Comparison of ENCODE assay signal across 19 cellular contexts in genomic region chr22:40805239-40805638, GRCh38. TPM values are rescaled to one million over a fixed set of nuclear protein-coding genes. Genes with fewer than 3 reads are reported as not detected.
DNase-seq lines count a peak whose midpoint lies in the region; TF ChIP-seq lines count a peak whose summit lies in the region.
"Had no signal": no experiment of that assay in that cellular context is flagged by ENCODE, and none has a peak within 500 bp of the region (broad histone marks: within the 10 kb centered on the region; RNA-seq: fewer than 3 reads in every experiment).

No MANE protein-coding gene starts in this region.

- H3K4me1 ChIP-seq in Caco-2 (no peaks in the 10 kb centered on the region; the same call in none of the 2 replicates), osteoblast (ENCODE audit: insufficient read depth, low read length) (peaks cover 17% of the 10 kb centered on the region), A673 (ENCODE audit: insufficient read depth, low read length, poor library complexity, severe bottlenecking) (peaks cover 30% of the 10 kb centered on the region)
- H3K4me1 ChIP-seq: BE2C had no signal

- no peaks in the 10 kb centered on the region for H3K9me3 Mint-ChIP-seq in Caco-2 (ENCODE audit: unreplicated experiment)

- intact Hi-C loops in Caco-2 (cut with micrococcal nuclease; ENCODE audit: unreplicated experiment) (no loop called here), A673 (cut with micrococcal nuclease; ENCODE audit: unreplicated experiment) (no loop called here)

- H3K27me3 ChIP-seq in Caco-2 (replicated peaks; ENCODE audit: control insufficient read depth, insufficient read depth, low read length) (no peaks in the 10 kb centered on the region), osteoblast (ENCODE audit: insufficient read depth, low read length) (no peaks in the 10 kb centered on the region), A673 (replicated peaks; ENCODE audit: insufficient read depth, low read depth, low read length, poor library complexity) (no peaks in the 10 kb centered on the region)
- H3K27me3 ChIP-seq: BE2C had no signal

- no peak overlapping the region for H2AFZ ChIP-seq in osteoblast (ENCODE audit: low read length)

- peaks cover 10% of the 10 kb centered on the region for H3K4me1 Mint-ChIP-seq in Caco-2 (ENCODE audit: low read depth, unreplicated experiment)

- peaks cover 56% of the 10 kb centered on the region for H3K79me2 ChIP-seq in osteoblast (ENCODE audit: insufficient read depth, low read length)

- CTCF ChIA-PET in Caco-2 (lab: Charles Lee) = no interaction called here
- CTCF ChIA-PET in A673 (lab: Charles Lee) = no interaction called here

- H3K36me3 ChIP-seq in Caco-2 (ENCODE audit: control insufficient read depth, insufficient read depth, low read length) (no peaks in the 10 kb centered on the region), osteoblast (ENCODE audit: insufficient read depth, low read length) (no peaks in the 10 kb centered on the region), A673 (ENCODE audit: insufficient read depth, low read length, poor library complexity, severe bottlenecking) (no peaks in the 10 kb centered on the region)
- H3K36me3 ChIP-seq: BE2C had no signal

- no peak for TF ChIP-seq CTCF in Caco-2 (IDR thresholded peaks at IDR 0.05; ENCODE audit: insufficient read depth in 1 of 2, low read depth in 1 of 2, low read length in 1 of 2, severe bottlenecking in 1 of 2, unreplicated experiment in 1 of 2)
- no peak for TF ChIP-seq CTCF in osteoblast (IDR thresholded peaks at IDR 0.05; ENCODE audit: extremely low read depth, low read depth, low read length)
- TF ChIP-seq CTCF in A673 (conservative IDR thresholded peaks at IDR 0.05; ENCODE audit: low read depth, low read length) = no peak

- H4K20me1 ChIP-seq in osteoblast (ENCODE audit: insufficient read depth, low read length) = peaks cover 8% of the 10 kb centered on the region

- H3K27ac Mint-ChIP-seq in Caco-2 (ENCODE audit: unreplicated experiment) = peak overlapping the region; percentile 55

- no peak overlapping the region for H3K4me3 ChIP-seq in Caco-2 (ENCODE audit: low read depth, low read length)
- no peak overlapping the region for H3K4me3 ChIP-seq in osteoblast (ENCODE audit: insufficient read depth, low read length)
- H3K4me3 ChIP-seq in A673 (ENCODE audit: low read depth, low read length, poor library complexity, severe bottlenecking) = no peak overlapping the region
- H3K4me3 ChIP-seq: K562 had no signal

- no peaks in the 10 kb centered on the region for H3K27me3 Mint-ChIP-seq in Caco-2 (ENCODE audit: insufficient read depth, unreplicated experiment)

- no peak overlapping the region for H3K4me3 Mint-ChIP-seq in Caco-2 (ENCODE audit: unreplicated experiment)

- no peak overlapping the region for H3K4me2 ChIP-seq in osteoblast (ENCODE audit: insufficient read depth, low read length)

- POLR2A ChIA-PET in Caco-2 (lab: Charles Lee) = no interaction called here
- POLR2A ChIA-PET in A673 (lab: Charles Lee; ENCODE audit: low non-redundant PET) = interaction anchor here (0.5 kb wide), 1 partner anchor 576 kb away, joined by 5 read pairs; no protein-coding TSS in a partner anchor

- H3K36me3 Mint-ChIP-seq in Caco-2 (ENCODE audit: insufficient read depth, unreplicated experiment) = no peaks in the 10 kb centered on the region

- no peak overlapping the region for H3K27ac ChIP-seq in osteoblast (ENCODE audit: low read depth, low read length)
- no peak overlapping the region for H3K27ac ChIP-seq in caudate nucleus (ENCODE audit: low read depth, low read length)
- no peak overlapping the region for H3K27ac ChIP-seq in A673 (ENCODE audit: low read depth, low read length, poor library complexity, severe bottlenecking)
- H3K27ac ChIP-seq: HL-60 had no signal

- H3K9me3 ChIP-seq in Caco-2 (no peaks in the 10 kb centered on the region), osteoblast (ENCODE audit: low read depth, low read length) (no peaks in the 10 kb centered on the region), A673 (ENCODE audit: low read depth, low read length, poor library complexity, severe bottlenecking) (no peaks in the 10 kb centered on the region)
- H3K9me3 ChIP-seq: BE2C had no signal

- BruUV-seq in Caco-2 (replicated peaks; lab: Mats Ljungman, UMichigan) (no TSS peak), A673 (replicated peaks; lab: Mats Ljungman, UMichigan) (no TSS peak)

- DNase-seq in Caco-2 (no peak), NCI-H82 treated with DMSO at 0.1 percent for 48 hours (lab: John Stamatoyannopoulos, UW; ENCODE audit: unreplicated experiment) (peak; percentile 3), islet precursor cell (peak; percentile 64), osteoblast (ENCODE audit: insufficient read length, low spot score, missing footprints) (peak; percentile 38), caudate nucleus (lab: John Stamatoyannopoulos, UW) (no peak), NCI-H1048 (lab: John Stamatoyannopoulos, UW) (no peak), A673 (ENCODE audit: low spot score) (no peak)
- DNase-seq: BE2C; MM.1S; NCI-H1092; NCI-H1436 treated with DMSO at 0.1 percent for 48 hours; NCI-H1930; NCI-H2227 treated with DMSO at 0.1 percent for 48 hours; NCI-H510A; NK-92 treated with Interleukin-12 subunit alpha and Interleukin-12 subunit beta, amount 100 ng/mL, for 24 hours had no signal

RNA-seq across cellular contexts. Expression of gene SLC25A17, which starts 13.9 kb away (rescaled TPM):
- total RNA-seq in Caco-2 (2022) (23.1 and 23.5 TPM in 2 replicates), osteoblast (16.3 and 17.7 TPM in 2 replicates), A673 (2021) (42.7 and 51.6 TPM in 2 replicates)

RNA-seq across cellular contexts. Expression of gene ST13, which starts 51.2 kb away (rescaled TPM):
- total RNA-seq in Caco-2 (2022) (364 and 385 TPM in 2 replicates), osteoblast (231 and 249 TPM in 2 replicates), A673 (2021) (337 and 365 TPM in 2 replicates)

RNA-seq across cellular contexts. Expression of gene XPNPEP3, which starts 51.7 kb away (rescaled TPM):
- total RNA-seq in Caco-2 (2022) = 32.4 and 35.4 TPM in 2 replicates
- total RNA-seq in osteoblast = 15.6 and 17.7 TPM in 2 replicates
- total RNA-seq in A673 (2021) = 30.3 and 31.3 TPM in 2 replicates

RNA-seq across cellular contexts. Expression of gene DNAJB7, which starts 56.7 kb away (rescaled TPM):
- total RNA-seq in Caco-2 (2022) (not detected in 2 replicates), osteoblast (not detected in 2 replicates), A673 (2021) (not detected in 2 replicates)
- total RNA-seq: HepG2, HT-29, K562 had no signal

Comparison
In these comparisons a context has a peak if more than half of its experiments do, and no peak if none do; other contexts are left out.
1. DNase-seq: peak in NCI-H82 treated with DMSO at 0.1 percent for 48 hours (single experiment), islet precursor cell (single experiment) and osteoblast (single experiment); none in Caco-2 (0 of 2), caudate nucleus (0 of 61), NCI-H1048 (single experiment) and A673 (single experiment).